In genomic region chr1:232952514-232953175, GRCh38 we compare ENCODE assay signal across 1 cellular context.
TF ChIP-seq lines count a peak whose summit lies in the region.

No MANE protein-coding gene starts in this region.

TF ChIP-seq in GM12878, 131 proteins besides CTCF, POLR2A, EP300 and RAD21 (continued from another document and continues in another):
- TF ChIP-seq, protein P1, sequence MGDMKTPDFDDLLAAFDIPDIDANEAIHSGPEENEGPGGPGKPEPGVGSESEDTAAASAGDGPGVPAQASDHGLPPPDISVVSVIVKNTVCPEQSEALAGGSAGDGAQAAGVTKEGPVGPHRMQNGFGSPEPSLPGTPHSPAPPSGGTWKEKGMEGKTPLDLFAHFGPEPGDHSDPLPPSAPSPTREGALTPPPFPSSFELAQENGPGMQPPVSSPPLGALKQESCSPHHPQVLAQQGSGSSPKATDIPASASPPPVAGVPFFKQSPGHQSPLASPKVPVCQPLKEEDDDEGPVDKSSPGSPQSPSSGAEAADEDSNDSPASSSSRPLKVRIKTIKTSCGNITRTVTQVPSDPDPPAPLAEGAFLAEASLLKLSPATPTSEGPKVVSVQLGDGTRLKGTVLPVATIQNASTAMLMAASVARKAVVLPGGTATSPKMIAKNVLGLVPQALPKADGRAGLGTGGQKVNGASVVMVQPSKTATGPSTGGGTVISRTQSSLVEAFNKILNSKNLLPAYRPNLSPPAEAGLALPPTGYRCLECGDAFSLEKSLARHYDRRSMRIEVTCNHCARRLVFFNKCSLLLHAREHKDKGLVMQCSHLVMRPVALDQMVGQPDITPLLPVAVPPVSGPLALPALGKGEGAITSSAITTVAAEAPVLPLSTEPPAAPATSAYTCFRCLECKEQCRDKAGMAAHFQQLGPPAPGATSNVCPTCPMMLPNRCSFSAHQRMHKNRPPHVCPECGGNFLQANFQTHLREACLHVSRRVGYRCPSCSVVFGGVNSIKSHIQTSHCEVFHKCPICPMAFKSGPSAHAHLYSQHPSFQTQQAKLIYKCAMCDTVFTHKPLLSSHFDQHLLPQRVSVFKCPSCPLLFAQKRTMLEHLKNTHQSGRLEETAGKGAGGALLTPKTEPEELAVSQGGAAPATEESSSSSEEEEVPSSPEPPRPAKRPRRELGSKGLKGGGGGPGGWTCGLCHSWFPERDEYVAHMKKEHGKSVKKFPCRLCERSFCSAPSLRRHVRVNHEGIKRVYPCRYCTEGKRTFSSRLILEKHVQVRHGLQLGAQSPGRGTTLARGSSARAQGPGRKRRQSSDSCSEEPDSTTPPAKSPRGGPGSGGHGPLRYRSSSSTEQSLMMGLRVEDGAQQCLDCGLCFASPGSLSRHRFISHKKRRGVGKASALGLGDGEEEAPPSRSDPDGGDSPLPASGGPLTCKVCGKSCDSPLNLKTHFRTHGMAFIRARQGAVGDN (IDR thresholded peaks at IDR 0.05): no peak
- TF ChIP-seq IKZF1 (conservative IDR thresholded peaks at IDR 0.05): peak; percentile 79
- TF ChIP-seq, protein P2, sequence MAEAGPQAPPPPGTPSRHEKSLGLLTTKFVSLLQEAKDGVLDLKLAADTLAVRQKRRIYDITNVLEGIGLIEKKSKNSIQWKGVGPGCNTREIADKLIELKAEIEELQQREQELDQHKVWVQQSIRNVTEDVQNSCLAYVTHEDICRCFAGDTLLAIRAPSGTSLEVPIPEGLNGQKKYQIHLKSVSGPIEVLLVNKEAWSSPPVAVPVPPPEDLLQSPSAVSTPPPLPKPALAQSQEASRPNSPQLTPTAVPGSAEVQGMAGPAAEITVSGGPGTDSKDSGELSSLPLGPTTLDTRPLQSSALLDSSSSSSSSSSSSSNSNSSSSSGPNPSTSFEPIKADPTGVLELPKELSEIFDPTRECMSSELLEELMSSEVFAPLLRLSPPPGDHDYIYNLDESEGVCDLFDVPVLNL (IDR thresholded peaks at IDR 0.05; ENCODE audit: low read depth, low read length): no peak
- TF ChIP-seq JUNB (IDR thresholded peaks at IDR 0.05): no peak
- TF ChIP-seq E2F8 (IDR thresholded peaks at IDR 0.05; ENCODE audit: low read depth, partially characterized antibody): no peak
- no peak for TF ChIP-seq PML (IDR thresholded peaks at IDR 0.05; ENCODE audit: low read length)
- TF ChIP-seq ZBTB33 (IDR thresholded peaks at IDR 0.05): no peak
- no peak for TF ChIP-seq JUND (IDR thresholded peaks at IDR 0.05; ENCODE audit: low read depth, low read length)
- TF ChIP-seq TCF7 (IDR thresholded peaks at IDR 0.05; ENCODE audit: borderline replicate concordance): no peak
- TF ChIP-seq E4F1 (IDR thresholded peaks at IDR 0.05; ENCODE audit: borderline replicate concordance, partially characterized antibody): no peak
- no peak for TF ChIP-seq MEF2A (IDR thresholded peaks at IDR 0.05; ENCODE audit: insufficient read depth, low read depth, low read length)
- TF ChIP-seq RCOR1 (conservative IDR thresholded peaks at IDR 0.05; ENCODE audit: low read depth, low read length): no peak
- no peak for TF ChIP-seq MTA3 (IDR thresholded peaks at IDR 0.05; ENCODE audit: borderline replicate concordance, low read length)
- no peak for TF ChIP-seq GABPA (IDR thresholded peaks at IDR 0.05; ENCODE audit: low read depth)
- TF ChIP-seq RUNX3 (IDR thresholded peaks at IDR 0.05; ENCODE audit: low read length): no peak
- TF ChIP-seq ASH2L (IDR thresholded peaks at IDR 0.05; ENCODE audit: borderline replicate concordance, low read depth): no peak
- no peak for TF ChIP-seq EZH2 (IDR thresholded peaks at IDR 0.05; ENCODE audit: borderline replicate concordance, control insufficient read depth, low read depth, low read length)
- TF ChIP-seq NFIC (IDR thresholded peaks at IDR 0.05; ENCODE audit: low read depth, low read length): no peak
- no peak for TF ChIP-seq ZNF274 (IDR thresholded peaks at IDR 0.05; ENCODE audit: insufficient read depth, insufficient read length)
- no peak for TF ChIP-seq SPI1 (IDR thresholded peaks at IDR 0.05; ENCODE audit: borderline replicate concordance, insufficient read depth, low read depth, low read length)
- TF ChIP-seq SMARCA5 (IDR thresholded peaks at IDR 0.05): peak; percentile 48; the same call in 1 of the 2 replicates
- TF ChIP-seq, protein P3, sequence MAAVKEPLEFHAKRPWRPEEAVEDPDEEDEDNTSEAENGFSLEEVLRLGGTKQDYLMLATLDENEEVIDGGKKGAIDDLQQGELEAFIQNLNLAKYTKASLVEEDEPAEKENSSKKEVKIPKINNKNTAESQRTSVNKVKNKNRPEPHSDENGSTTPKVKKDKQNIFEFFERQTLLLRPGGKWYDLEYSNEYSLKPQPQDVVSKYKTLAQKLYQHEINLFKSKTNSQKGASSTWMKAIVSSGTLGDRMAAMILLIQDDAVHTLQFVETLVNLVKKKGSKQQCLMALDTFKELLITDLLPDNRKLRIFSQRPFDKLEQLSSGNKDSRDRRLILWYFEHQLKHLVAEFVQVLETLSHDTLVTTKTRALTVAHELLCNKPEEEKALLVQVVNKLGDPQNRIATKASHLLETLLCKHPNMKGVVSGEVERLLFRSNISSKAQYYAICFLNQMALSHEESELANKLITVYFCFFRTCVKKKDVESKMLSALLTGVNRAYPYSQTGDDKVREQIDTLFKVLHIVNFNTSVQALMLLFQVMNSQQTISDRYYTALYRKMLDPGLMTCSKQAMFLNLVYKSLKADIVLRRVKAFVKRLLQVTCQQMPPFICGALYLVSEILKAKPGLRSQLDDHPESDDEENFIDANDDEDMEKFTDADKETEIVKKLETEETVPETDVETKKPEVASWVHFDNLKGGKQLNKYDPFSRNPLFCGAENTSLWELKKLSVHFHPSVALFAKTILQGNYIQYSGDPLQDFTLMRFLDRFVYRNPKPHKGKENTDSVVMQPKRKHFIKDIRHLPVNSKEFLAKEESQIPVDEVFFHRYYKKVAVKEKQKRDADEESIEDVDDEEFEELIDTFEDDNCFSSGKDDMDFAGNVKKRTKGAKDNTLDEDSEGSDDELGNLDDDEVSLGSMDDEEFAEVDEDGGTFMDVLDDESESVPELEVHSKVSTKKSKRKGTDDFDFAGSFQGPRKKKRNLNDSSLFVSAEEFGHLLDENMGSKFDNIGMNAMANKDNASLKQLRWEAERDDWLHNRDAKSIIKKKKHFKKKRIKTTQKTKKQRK (IDR thresholded peaks at IDR 0.05; ENCODE audit: low read depth, low read length): no peak
- TF ChIP-seq ZNF384 (IDR thresholded peaks at IDR 0.05; ENCODE audit: borderline replicate concordance, low read depth, low read length): no peak
- no peak for TF ChIP-seq CHD2 (IDR thresholded peaks at IDR 0.05; ENCODE audit: borderline replicate concordance, low read depth, low read length)
- TF ChIP-seq FOXM1 (IDR thresholded peaks at IDR 0.05; ENCODE audit: low read depth, low read length): no peak
- no peak for TF ChIP-seq NFXL1 (IDR thresholded peaks at IDR 0.05; ENCODE audit: borderline replicate concordance)
- no peak for TF ChIP-seq KDM1A (IDR thresholded peaks at IDR 0.05; ENCODE audit: borderline replicate concordance)
- no peak for TF ChIP-seq CBFB (IDR thresholded peaks at IDR 0.05; ENCODE audit: low read depth)
- TF ChIP-seq NFYA (IDR thresholded peaks at IDR 0.05; ENCODE audit: borderline replicate concordance, low read depth, low read length): no peak
- no peak for TF ChIP-seq HSF1 (IDR thresholded peaks at IDR 0.05; ENCODE audit: low read depth, low read length)
- TF ChIP-seq IRF4 (IDR thresholded peaks at IDR 0.05; ENCODE audit: low read depth, low read length): 0 out of 2 replicates have a peak, but pooled peaks have one; percentile 10
- TF ChIP-seq, protein P4, sequence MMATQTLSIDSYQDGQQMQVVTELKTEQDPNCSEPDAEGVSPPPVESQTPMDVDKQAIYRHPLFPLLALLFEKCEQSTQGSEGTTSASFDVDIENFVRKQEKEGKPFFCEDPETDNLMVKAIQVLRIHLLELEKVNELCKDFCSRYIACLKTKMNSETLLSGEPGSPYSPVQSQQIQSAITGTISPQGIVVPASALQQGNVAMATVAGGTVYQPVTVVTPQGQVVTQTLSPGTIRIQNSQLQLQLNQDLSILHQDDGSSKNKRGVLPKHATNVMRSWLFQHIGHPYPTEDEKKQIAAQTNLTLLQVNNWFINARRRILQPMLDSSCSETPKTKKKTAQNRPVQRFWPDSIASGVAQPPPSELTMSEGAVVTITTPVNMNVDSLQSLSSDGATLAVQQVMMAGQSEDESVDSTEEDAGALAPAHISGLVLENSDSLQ (IDR thresholded peaks at IDR 0.05): peak; percentile 42; the same call in 1 of the 2 replicates
- no peak for TF ChIP-seq SREBF2 (IDR thresholded peaks at IDR 0.05; ENCODE audit: low read length)
- TF ChIP-seq YBX1 (IDR thresholded peaks at IDR 0.05): no peak
- TF ChIP-seq, protein P5, sequence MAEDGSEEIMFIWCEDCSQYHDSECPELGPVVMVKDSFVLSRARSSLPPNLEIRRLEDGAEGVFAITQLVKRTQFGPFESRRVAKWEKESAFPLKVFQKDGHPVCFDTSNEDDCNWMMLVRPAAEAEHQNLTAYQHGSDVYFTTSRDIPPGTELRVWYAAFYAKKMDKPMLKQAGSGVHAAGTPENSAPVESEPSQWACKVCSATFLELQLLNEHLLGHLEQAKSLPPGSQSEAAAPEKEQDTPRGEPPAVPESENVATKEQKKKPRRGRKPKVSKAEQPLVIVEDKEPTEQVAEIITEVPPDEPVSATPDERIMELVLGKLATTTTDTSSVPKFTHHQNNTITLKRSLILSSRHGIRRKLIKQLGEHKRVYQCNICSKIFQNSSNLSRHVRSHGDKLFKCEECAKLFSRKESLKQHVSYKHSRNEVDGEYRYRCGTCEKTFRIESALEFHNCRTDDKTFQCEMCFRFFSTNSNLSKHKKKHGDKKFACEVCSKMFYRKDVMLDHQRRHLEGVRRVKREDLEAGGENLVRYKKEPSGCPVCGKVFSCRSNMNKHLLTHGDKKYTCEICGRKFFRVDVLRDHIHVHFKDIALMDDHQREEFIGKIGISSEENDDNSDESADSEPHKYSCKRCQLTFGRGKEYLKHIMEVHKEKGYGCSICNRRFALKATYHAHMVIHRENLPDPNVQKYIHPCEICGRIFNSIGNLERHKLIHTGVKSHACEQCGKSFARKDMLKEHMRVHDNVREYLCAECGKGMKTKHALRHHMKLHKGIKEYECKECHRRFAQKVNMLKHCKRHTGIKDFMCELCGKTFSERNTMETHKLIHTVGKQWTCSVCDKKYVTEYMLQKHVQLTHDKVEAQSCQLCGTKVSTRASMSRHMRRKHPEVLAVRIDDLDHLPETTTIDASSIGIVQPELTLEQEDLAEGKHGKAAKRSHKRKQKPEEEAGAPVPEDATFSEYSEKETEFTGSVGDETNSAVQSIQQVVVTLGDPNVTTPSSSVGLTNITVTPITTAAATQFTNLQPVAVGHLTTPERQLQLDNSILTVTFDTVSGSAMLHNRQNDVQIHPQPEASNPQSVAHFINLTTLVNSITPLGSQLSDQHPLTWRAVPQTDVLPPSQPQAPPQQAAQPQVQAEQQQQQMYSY (CRISPR knock-in tag; IDR thresholded peaks at IDR 0.05): no peak
- no peak for TF ChIP-seq EGR1 (IDR thresholded peaks at IDR 0.05; ENCODE audit: borderline replicate concordance in 1 of 2, low read depth in 2 of 2, low read length in 2 of 2)
- TF ChIP-seq MXI1 (IDR thresholded peaks at IDR 0.05; ENCODE audit: low read depth, low read length): no peak
